13 cellular contexts compared by ENCODE assay signal in the genomic region with DNA sequence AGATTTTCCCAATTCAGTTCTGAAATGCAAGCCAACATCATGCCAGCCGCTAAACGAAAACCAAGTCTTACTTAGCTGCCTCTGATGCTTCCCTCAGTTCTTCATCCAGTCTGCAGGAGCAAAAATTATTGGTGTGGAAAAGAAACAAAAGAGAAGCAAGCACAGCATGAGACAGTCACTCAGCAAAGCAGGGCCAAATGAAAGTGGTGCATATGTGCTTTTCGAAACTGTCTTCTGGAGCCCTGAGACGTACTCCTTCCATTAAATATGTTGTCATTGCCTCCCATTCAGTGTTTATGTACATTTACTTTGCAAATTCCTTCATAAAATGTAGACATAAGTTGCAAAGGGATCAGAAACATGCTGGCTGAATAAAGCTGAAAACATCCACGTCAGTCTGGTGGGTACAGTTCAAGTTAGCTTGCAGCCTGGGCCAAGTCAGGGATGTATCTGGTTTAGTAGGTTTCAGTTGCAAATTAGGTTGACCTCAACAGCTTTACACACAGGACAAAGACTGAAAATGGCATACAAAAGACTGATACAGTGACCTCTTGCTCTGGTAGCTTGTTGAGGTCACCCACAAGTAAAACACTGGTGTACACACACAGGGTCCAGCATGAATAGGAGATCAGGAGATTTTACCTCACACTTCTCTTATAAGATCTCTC.
DNase-seq lines count a peak whose midpoint lies in the region; ATAC-seq and TF ChIP-seq lines count a peak whose summit lies in the region.
"Had no signal": no experiment of that assay in that cellular context is flagged by ENCODE, and none has a peak within 500 bp of the region (broad histone marks: within the 10 kb centered on the region; RNA-seq: fewer than 3 reads in every experiment).

No MANE protein-coding gene starts in this region.

- DNase-seq in GM13976 (ENCODE audit: low spot score), result peak; percentile 20
- DNase-seq in naive thymus-derived CD8-positive, alpha-beta T cell, result no peak
- DNase-seq in Caco-2, result no peak
- DNase-seq in activated effector memory CD4-positive, alpha-beta T cell treated with anti-CD3 and anti-CD28 coated beads, Interleukin-2, amount 50 U/mL, for 16 hours, result no peak
- no peak for DNase-seq in head of caudate nucleus
- DNase-seq: activated CD8-positive, alpha-beta memory T cell treated with anti-CD3 and anti-CD28 coated beads, Interleukin-2, amount 50 U/mL, for 4 hours; KBM-7; NCI-H774 had no signal

- no TSS peak for BruUV-seq in Caco-2 (replicated peaks; lab: Mats Ljungman, UMichigan)

- ATAC-seq in GM19468 (IDR thresholded peaks at IDR 0.05; ENCODE audit: extremely low read depth, unreplicated experiment), result peak; percentile 92
- ATAC-seq in HG02981 (IDR thresholded peaks at IDR 0.05; ENCODE audit: unreplicated experiment), result peak; percentile 94
- ATAC-seq in naive thymus-derived CD8-positive, alpha-beta T cell, result no peak

- no peaks in the 10 kb centered on the region for H3K27me3 ChIP-seq in OCI-LY1 (ENCODE audit: insufficient read depth, low read length)
- H3K27me3 ChIP-seq in Caco-2 (replicated peaks; ENCODE audit: control insufficient read depth, insufficient read depth, low read length), result no peaks in the 10 kb centered on the region

- H3K27me3 Mint-ChIP-seq in naive thymus-derived CD8-positive, alpha-beta T cell, result peaks cover 0 to 8% (median 2%) of the 10 kb centered on the region in 5 donors
- no peaks in the 10 kb centered on the region for H3K27me3 Mint-ChIP-seq in Caco-2 (ENCODE audit: insufficient read depth, unreplicated experiment)
- H3K27me3 Mint-ChIP-seq: B cell had no signal

- H3K4me3 ChIP-seq in OCI-LY1 (ENCODE audit: low read depth, low read length, poor library complexity, severe bottlenecking), result peak overlapping the region; percentile 59
- no peak overlapping the region for H3K4me3 ChIP-seq in Caco-2 (ENCODE audit: low read depth, low read length)

- peaks cover 0 to 17% (median 0%) of the 10 kb centered on the region in 4 donors for H3K4me1 Mint-ChIP-seq in naive thymus-derived CD8-positive, alpha-beta T cell
- H3K4me1 Mint-ChIP-seq in Caco-2 (ENCODE audit: low read depth, unreplicated experiment), result no peaks in the 10 kb centered on the region

- no peaks in the 10 kb centered on the region for H3K79me2 ChIP-seq in OCI-LY1 (ENCODE audit: insufficient read depth, low read length)

- no peaks in the 10 kb centered on the region for H3K36me3 ChIP-seq in OCI-LY1 (ENCODE audit: insufficient read depth, low read length)
- no peaks in the 10 kb centered on the region for H3K36me3 ChIP-seq in Caco-2 (ENCODE audit: control insufficient read depth, insufficient read depth, low read length)

- no peak for TF ChIP-seq CTCF in GM13976 (IDR thresholded peaks at IDR 0.05; ENCODE audit: borderline replicate concordance, control extremely low read depth, extremely low read depth, insufficient read depth, missing control alignments)
- TF ChIP-seq CTCF in OCI-LY1 (IDR thresholded peaks at IDR 0.05; ENCODE audit: low read length), result no peak
- no peak for TF ChIP-seq CTCF in Caco-2 (IDR thresholded peaks at IDR 0.05; ENCODE audit: insufficient read depth in 1 of 2, low read depth in 1 of 2, low read length in 1 of 2, severe bottlenecking in 1 of 2, unreplicated experiment in 1 of 2)

- no peaks in the 10 kb centered on the region for H4K20me1 ChIP-seq in OCI-LY1 (ENCODE audit: insufficient read depth, low read length)

- H3K9me2 ChIP-seq in OCI-LY1 (ENCODE audit: low read depth, low read length), result no peaks in the 10 kb centered on the region

- no peak overlapping the region for H3K27ac Mint-ChIP-seq in naive thymus-derived CD8-positive, alpha-beta T cell
- no peak overlapping the region for H3K27ac Mint-ChIP-seq in Caco-2 (ENCODE audit: unreplicated experiment)
- H3K27ac Mint-ChIP-seq: B cell; T-helper 1 cell treated with Interleukin-12 subunit alpha and Interleukin-12 subunit beta and Interleukin-4 antibody, amounts not matched to agents 30 μg/mL and 1 μg/mL, for 36 hours had no signal

- CTCF ChIA-PET in Caco-2 (lab: Charles Lee), result no interaction called here

- H3K9me3 Mint-ChIP-seq in naive thymus-derived CD8-positive, alpha-beta T cell, result no peaks in the 10 kb centered on the region
- H3K9me3 Mint-ChIP-seq in Caco-2 (ENCODE audit: unreplicated experiment), result no peaks in the 10 kb centered on the region
- H3K9me3 Mint-ChIP-seq: T-helper 1 cell treated with Interleukin-12 subunit alpha and Interleukin-12 subunit beta and Interleukin-4 antibody, amounts not matched to agents 30 μg/mL and 1 μg/mL, for 36 hours had no signal

- no peak overlapping the region for H3K4me3 Mint-ChIP-seq in naive thymus-derived CD8-positive, alpha-beta T cell
- no peak overlapping the region for H3K4me3 Mint-ChIP-seq in Caco-2 (ENCODE audit: unreplicated experiment)
- H3K4me3 Mint-ChIP-seq: B cell; T-helper 1 cell treated with Interleukin-12 subunit alpha and Interleukin-12 subunit beta and Interleukin-4 antibody, amounts not matched to agents 30 μg/mL and 1 μg/mL, for 36 hours had no signal

- no peak overlapping the region for H2AFZ ChIP-seq in OCI-LY1 (ENCODE audit: low read length)

- no peaks in the 10 kb centered on the region for H3K36me3 Mint-ChIP-seq in naive thymus-derived CD8-positive, alpha-beta T cell
- H3K36me3 Mint-ChIP-seq in Caco-2 (ENCODE audit: insufficient read depth, unreplicated experiment), result no peaks in the 10 kb centered on the region

- H3F3A ChIP-seq in OCI-LY1 (ENCODE audit: insufficient read depth, low read length), result peaks cover 11% of the 10 kb centered on the region; the same call in 1 of the 2 replicates

- peak overlapping the region; percentile 63 for H3K4me2 ChIP-seq in OCI-LY1 (ENCODE audit: low read length)

- in situ Hi-C loops in GM13976 (cut with MboI; ENCODE audit: low sequenced_read_pairs, unreplicated experiment), result no loop called here

- H3K27ac ChIP-seq in OCI-LY1 (ENCODE audit: low read depth, low read length, poor library complexity, severe bottlenecking), result peak overlapping the region; percentile 97

- H3K9ac ChIP-seq in OCI-LY1 (ENCODE audit: low read length), result peak overlapping the region; percentile 57

- H3K4me1 ChIP-seq in OCI-LY1 (ENCODE audit: insufficient read depth, low read length, severe bottlenecking) (peaks cover 100% of the 10 kb centered on the region), Caco-2 (no peaks in the 10 kb centered on the region)

- POLR2A ChIA-PET in naive thymus-derived CD8-positive, alpha-beta T cell (lab: Charles Lee), result no interaction called here
- POLR2A ChIA-PET in Caco-2 (lab: Charles Lee), result no interaction called here

- intact Hi-C loops in Caco-2 (cut with micrococcal nuclease; ENCODE audit: unreplicated experiment) (no loop called here), head of caudate nucleus (cut with DNase I) (no loop called here)

- H3K9me3 ChIP-seq in OCI-LY1 (ENCODE audit: low read length), result no peaks in the 10 kb centered on the region
- H3K9me3 ChIP-seq in Caco-2, result no peaks in the 10 kb centered on the region

Comparison
In these comparisons a context has a peak if more than half of its experiments do, and no peak if none do; other contexts are left out.
1. ATAC-seq: peak in GM19468 (single experiment) and HG02981 (single experiment); none in naive thymus-derived CD8-positive, alpha-beta T cell (0 of 2).